ENCODE assay signal across 8 cellular contexts in the genomic region with DNA sequence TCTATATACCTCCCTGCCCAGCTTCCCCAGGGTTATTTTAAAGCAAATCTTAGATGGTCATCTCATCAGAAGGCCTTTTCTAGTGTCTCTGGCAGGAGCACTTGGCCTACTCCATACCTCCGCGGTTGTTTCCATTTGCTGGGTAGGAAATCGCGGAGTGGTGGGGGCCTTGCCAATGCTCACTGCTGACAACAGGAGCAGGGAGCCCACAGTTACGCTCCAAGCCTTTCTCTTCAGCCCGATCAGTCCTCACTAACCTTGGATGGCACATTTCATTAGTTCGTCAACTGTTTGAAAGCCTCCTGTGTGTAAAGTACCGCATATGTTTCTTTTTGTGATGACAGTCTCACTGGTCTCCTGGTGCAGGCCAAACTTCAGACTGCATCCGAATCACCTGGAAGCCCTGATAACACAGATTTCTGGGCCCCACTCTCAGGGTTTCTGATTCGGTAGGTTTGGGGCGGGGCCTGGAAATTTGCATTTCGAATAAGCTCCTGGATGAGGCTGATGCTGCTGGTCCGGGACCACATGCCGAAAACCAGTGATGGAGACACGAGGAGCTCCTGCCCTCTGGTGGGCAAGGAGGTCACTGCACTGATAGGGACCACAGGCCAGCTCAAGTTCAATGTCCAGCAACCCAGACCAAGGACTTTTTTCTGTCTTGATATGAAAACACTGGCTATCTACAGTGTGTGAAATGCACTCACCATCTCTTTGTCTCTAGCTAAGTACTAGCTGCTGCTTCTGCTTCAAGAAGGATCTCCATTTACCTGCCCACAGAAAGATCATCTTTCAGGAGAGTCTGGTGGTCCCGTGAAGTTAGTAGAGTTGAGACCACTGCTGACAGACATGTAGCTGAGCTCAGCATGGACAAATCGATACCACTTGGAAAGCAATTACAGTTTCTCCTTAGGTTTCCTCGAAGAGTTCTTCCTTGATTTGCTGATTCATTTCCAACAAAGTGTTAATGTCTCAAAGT. TPM values are rescaled to one million over a fixed set of nuclear protein-coding genes. Genes with fewer than 3 reads are reported as not detected.
A peak's percentile ranks its signal among the peaks of the same experiment; 100 is the strongest.
DNase-seq lines count a peak whose midpoint lies in the region; ATAC-seq, FAIRE-seq and TF ChIP-seq lines count a peak whose summit lies in the region.

No MANE protein-coding gene starts in this region.

- no peak overlapping the region for H3K4me3 ChIP-seq in Karpas-422 (ENCODE audit: low read length)
- H3K4me3 ChIP-seq in WERI-Rb-1 (ENCODE audit: low read depth, low read length), result no peak overlapping the region
- H3K4me3 ChIP-seq in kidney (ENCODE audit: low read length in 2 of 2), result no peak overlapping the region

- no peaks in the 10 kb centered on the region for H3K9me2 ChIP-seq in Karpas-422 (replicated peaks; ENCODE audit: insufficient read depth, low read length)

- no peak overlapping the region for H2AFZ ChIP-seq in Karpas-422 (ENCODE audit: low read length)

- DNase-seq in ELF-1 (ENCODE audit: low read depth, low spot score) (peak; percentile 79), Karpas-422 (peak; percentile 83), WERI-Rb-1 (peak; percentile 75), caudate nucleus (lab: John Stamatoyannopoulos, UW) (peak in 56 of 61 donors; percentile 5 to 72 (median 40)), kidney (peak; percentile 74)
- peak in 3 of 4 experiments; percentile 20 to 30 (median 21) for DNase-seq in stimulated activated CD4-positive, alpha-beta T cell treated with anti-CD3 and anti-CD28 coated beads, Interleukin-1b, Interleukin-23, amount 100 ng/mL, for 24 hours (ENCODE audit: low read depth in 4 of 4, low spot score in 1 of 4)

- FAIRE-seq in kidney (lab: Jason Lieb, UNC), result peak; percentile 51

- intact Hi-C loops in kidney (cut with DNase I), result no loop called here

- H3K36me3 ChIP-seq in Karpas-422 (ENCODE audit: insufficient read depth, low read length) (no peaks in the 10 kb centered on the region), WERI-Rb-1 (no peaks in the 10 kb centered on the region), kidney (ENCODE audit: control insufficient read depth in 1 of 2, insufficient read depth in 2 of 2, low read length in 2 of 2) (no peaks in the 10 kb centered on the region)

- no peak overlapping the region for H3K4me2 ChIP-seq in Karpas-422 (ENCODE audit: low read depth, low read length, poor library complexity, severe bottlenecking)

- H4K20me1 ChIP-seq in Karpas-422 (ENCODE audit: insufficient read depth, low read depth, low read length), result no peaks in the 10 kb centered on the region

- H3K79me2 ChIP-seq in Karpas-422 (ENCODE audit: low read length), result no peaks in the 10 kb centered on the region

- TF ChIP-seq CTCF in WERI-Rb-1 (IDR thresholded peaks at IDR 0.05; ENCODE audit: low read depth, low read length) (peak; percentile 96), kidney (IDR thresholded peaks at IDR 0.05; ENCODE audit: borderline replicate concordance, extremely low read depth, insufficient read depth) (peak; percentile 81)

- peaks cover 3% of the 10 kb centered on the region for H3K4me1 ChIP-seq in Karpas-422 (ENCODE audit: low read length)
- H3K4me1 ChIP-seq in kidney (ENCODE audit: control insufficient read depth in 1 of 2, insufficient read depth in 1 of 2, low read depth in 1 of 2, low read length in 2 of 2), result no peaks in the 10 kb centered on the region

- H3K9me3 ChIP-seq in Karpas-422 (ENCODE audit: low read length) (no peaks in the 10 kb centered on the region), WERI-Rb-1 (ENCODE audit: severe bottlenecking) (no peaks in the 10 kb centered on the region), kidney (ENCODE audit: control insufficient read depth in 1 of 2, low read length in 2 of 2) (no peaks in the 10 kb centered on the region)

- no peaks in the 10 kb centered on the region for H3K27me3 ChIP-seq in Karpas-422 (ENCODE audit: low read length)
- no peaks in the 10 kb centered on the region for H3K27me3 ChIP-seq in WERI-Rb-1 (ENCODE audit: insufficient read depth, low read depth, severe bottlenecking)

- ATAC-seq in GM21515 (IDR thresholded peaks at IDR 0.05; ENCODE audit: unreplicated experiment), result peak; percentile 95
- ATAC-seq in GM21619 (IDR thresholded peaks at IDR 0.05; ENCODE audit: unreplicated experiment), result no peak

- H3K27ac ChIP-seq in Karpas-422 (ENCODE audit: low read length), result no peak overlapping the region
- H3K27ac ChIP-seq in WERI-Rb-1, result no peak overlapping the region
- H3K27ac ChIP-seq in caudate nucleus (ENCODE audit: low read depth, low read length), result no peak overlapping the region
- H3K27ac ChIP-seq in kidney (ENCODE audit: low read depth in 2 of 2, low read length in 2 of 2), result no peak overlapping the region

- H3K9ac ChIP-seq in Karpas-422 (ENCODE audit: low read length) (no peak overlapping the region), kidney (ENCODE audit: low read length in 2 of 2) (no peak overlapping the region)

RNA-seq across cellular contexts. Expression of gene LRGUK, which starts 14.0 kb away (rescaled TPM):
- 1.7 and 1.9 TPM in 2 replicates for total RNA-seq in Karpas-422 (2014; rRNA removed; shearing (Covaris generic); ENCODE audit: low replicate concordance)
- total RNA-seq in kidney, result 3.8 TPM
- 0.19 TPM for polyA plus RNA-seq in kidney (ENCODE audit: insufficient read depth, low read depth, low replicate concordance)

Comparison
In these comparisons a context has a peak if more than half of its experiments do, and no peak if none do; other contexts are left out.
1. DNase-seq: peak in every context shown above with its lines; median percentile 83 in Karpas-422; 79 in ELF-1; 75 in WERI-Rb-1; 74 in kidney; 40 in caudate nucleus; 21 in stimulated activated CD4-positive, alpha-beta T cell treated with anti-CD3 and anti-CD28 coated beads, Interleukin-1b, Interleukin-23, amount 100 ng/mL, for 24 hours.